In genomic region chr10:30387646-30388243, GRCh38 we compare ENCODE assay signal across 17 cellular contexts. TPM values are rescaled to one million over a fixed set of nuclear protein-coding genes. Genes with fewer than 3 reads are reported as not detected.
A peak's percentile ranks its signal among the peaks of the same experiment; 100 is the strongest.
DNase-seq lines count a peak whose midpoint lies in the region; ATAC-seq, FAIRE-seq and TF ChIP-seq lines count a peak whose summit lies in the region.
"Had no signal": no experiment of that assay in that cellular context is flagged by ENCODE, and none has a peak within 500 bp of the region (broad histone marks: within the 10 kb centered on the region; RNA-seq: fewer than 3 reads in every experiment).

No MANE protein-coding gene starts in this region.

- no peak for TF ChIP-seq RAD21 in HepG2 (CRISPR knock-in tag; IDR thresholded peaks at IDR 0.05)

- no peak overlapping the region for H3K4me3 ChIP-seq in HepG2 (replicated peaks in 1 of 3; ENCODE audit: insufficient read depth in 1 of 3, low read depth in 2 of 3, low read length in 3 of 3)
- no peak overlapping the region for H3K4me3 ChIP-seq in right lobe of liver
- H3K4me3 ChIP-seq in epithelial cell of proximal tubule (ENCODE audit: low read depth, low read length): no peak overlapping the region
- H3K4me3 ChIP-seq: A549, sigmoid colon, tibial artery had no signal

- H3K27ac ChIP-seq in HepG2 (ENCODE audit: extremely low read length, insufficient read depth, low read length): no peak overlapping the region
- H3K27ac ChIP-seq in right lobe of liver: no peak overlapping the region
- H3K27ac ChIP-seq: sigmoid colon, tibial artery had no signal

- intact Hi-C loops in HepG2 (cut with micrococcal nuclease; ENCODE audit: unreplicated experiment): no loop called here
- intact Hi-C loops in right lobe of liver (cut with DNase I): no loop called here

- H3K4me1 ChIP-seq in HepG2 (ENCODE audit: insufficient read depth, low read length) (peaks cover 57% of the 10 kb centered on the region), right lobe of liver (peaks cover 0 to 2% (median 0%) of the 10 kb centered on the region in 4 donors)
- H3K4me1 ChIP-seq: Caco-2 had no signal

- peaks cover 6% of the 10 kb centered on the region for H3K4me1 Mint-ChIP-seq in glutamatergic neuron (ENCODE audit: low read depth, unreplicated experiment)

- peak; percentile 58 for ATAC-seq in HepG2
- no peak for ATAC-seq in right lobe of liver
- ATAC-seq in GM21825 (IDR thresholded peaks at IDR 0.05; ENCODE audit: unreplicated experiment): no peak
- ATAC-seq: A549 had no signal

- H3K27me3 Mint-ChIP-seq in glutamatergic neuron (ENCODE audit: unreplicated experiment): peaks cover 5% of the 10 kb centered on the region

- no peaks in the 10 kb centered on the region for H3K9me3 Mint-ChIP-seq in glutamatergic neuron (ENCODE audit: unreplicated experiment)

- peak; percentile 26 for FAIRE-seq in HepG2 (lab: Jason Lieb, UNC)
- FAIRE-seq: A549 had no signal

- TF ChIP-seq CTCF in HepG2 (CRISPR knock-in tag; IDR thresholded peaks at IDR 0.05): peak; percentile 41; the same call in 1 of the 2 replicates
- TF ChIP-seq CTCF in right lobe of liver (IDR thresholded peaks at IDR 0.05): no peak
- peak; percentile 22 for TF ChIP-seq CTCF in epithelial cell of proximal tubule (conservative IDR thresholded peaks at IDR 0.05; ENCODE audit: low read depth, low read length)
- TF ChIP-seq CTCF in glutamatergic neuron (IDR thresholded peaks at IDR 0.05; ENCODE audit: partially characterized antibody, unreplicated experiment): no peak

- no peak overlapping the region for H3K27ac Mint-ChIP-seq in glutamatergic neuron (ENCODE audit: unreplicated experiment)

- in situ Hi-C loops in HepG2 (cut with HindIII; ENCODE audit: extremely low pct_ligation_motif_present, low pct_unique_long_range_greater_than_20kb): no loop called here

- DNase-seq in HepG2 (ENCODE audit: low spot score): peak; percentile 35
- no peak for DNase-seq in right lobe of liver
- peak; percentile 80 for DNase-seq in RPMI7951 (ENCODE audit: low read depth)
- DNase-seq in epithelial cell of proximal tubule (ENCODE audit: low read depth): no peak
- no peak for DNase-seq in activated CD8-positive, alpha-beta memory T cell treated with anti-CD3 and anti-CD28 coated beads, Interleukin-2, amount 50 U/mL, for 4 hours
- no peak for DNase-seq in glutamatergic neuron
- DNase-seq in NCI-H1694 treated with DMSO at 0.1 percent for 48 hours (lab: John Stamatoyannopoulos, UW): no peak
- DNase-seq: activated CD4-positive, alpha-beta T cell treated with anti-CD3 and anti-CD28 coated beads, Interleukin-2, amount 50 U/mL, for 4 hours; anterior cingulate cortex; Caco-2; NCI-H1436 treated with DMSO at 0.1 percent for 48 hours; NCI-H524; sigmoid colon; stimulated activated CD4-positive, alpha-beta T cell treated with anti-CD3 and anti-CD28 coated beads, Interleukin-4, amount 100 ng/mL, for 1 hour; tibial artery had no signal

- TF ChIP-seq POLR2A in HepG2 (IDR thresholded peaks at IDR 0.05; ENCODE audit: insufficient read depth in 1 of 2, low read depth in 2 of 2, low read length in 2 of 2): no peak
- no peak for TF ChIP-seq POLR2A in right lobe of liver (IDR thresholded peaks at IDR 0.05)

- POLR2A ChIA-PET in HepG2 (lab: Yijun Ruan, JAX): no interaction called here

- CTCF ChIA-PET in HepG2 (lab: Yijun Ruan, JAX; ENCODE audit: low intra/inter-chr PET ratio, low total read pairs): interaction anchor here (1.3 kb wide), 1 partner anchor 28 kb away, joined by 5 read pairs; no protein-coding TSS in a partner anchor

- H2AFZ ChIP-seq in HepG2 (ENCODE audit: low read length): no peak overlapping the region

- H3K9ac ChIP-seq in HepG2 (ENCODE audit: insufficient read depth, low read depth, low read length): no peak overlapping the region

- H4K20me1 ChIP-seq in HepG2 (ENCODE audit: insufficient read depth, low read length): no peaks in the 10 kb centered on the region

- peaks cover 0 to 8% of the 10 kb centered on the region in 2 experiments; a peak in 2 of 5 replicates for H3K27me3 ChIP-seq in HepG2 (ENCODE audit: control insufficient read depth in 1 of 2, insufficient read depth in 2 of 2, low read length in 2 of 2)
- no peaks in the 10 kb centered on the region for H3K27me3 ChIP-seq in right lobe of liver
- H3K27me3 ChIP-seq: sigmoid colon, tibial artery had no signal

- H3K4me2 ChIP-seq in HepG2 (ENCODE audit: low read depth, low read length): no peak overlapping the region
- H3K4me2 ChIP-seq: A549 had no signal

- H3K9me3 ChIP-seq in HepG2 (ENCODE audit: low read length) (no peaks in the 10 kb centered on the region), right lobe of liver (no peaks in the 10 kb centered on the region)
- H3K9me3 ChIP-seq: A549, Caco-2, sigmoid colon, tibial artery had no signal

- WGBS in HepG2 (ENCODE audit: low lambda C conversion rate): 3% methylated on average over 3 of the region's 3 CpGs
- 92% methylated on average over 2 of the region's 3 CpGs for WGBS in right lobe of liver (ENCODE audit: insufficient coverage, low coverage, low lambda C conversion rate, missing lambda C conversion rate)

- peaks cover 4% of the 10 kb centered on the region for H3K36me3 Mint-ChIP-seq in glutamatergic neuron (ENCODE audit: unreplicated experiment)

- no peaks in the 10 kb centered on the region for H3K79me2 ChIP-seq in HepG2 (ENCODE audit: insufficient read depth, low read length)

- H3K36me3 ChIP-seq in HepG2 (replicated peaks in 1 of 2; ENCODE audit: control insufficient read depth in 1 of 2, insufficient read depth in 2 of 2, low read length in 2 of 2) (no peaks in the 10 kb centered on the region), right lobe of liver (no peaks in the 10 kb centered on the region)
- H3K36me3 ChIP-seq: sigmoid colon, tibial artery had no signal

- TF ChIP-seq EP300 in HepG2 (IDR thresholded peaks at IDR 0.05; ENCODE audit: low read depth in 2 of 2, low read length in 2 of 2) (no peak), HepG2 (CRISPR knock-in tag; IDR thresholded peaks at IDR 0.05; ENCODE audit: borderline replicate concordance) (no peak)

- no peak overlapping the region for H3K4me3 Mint-ChIP-seq in glutamatergic neuron (ENCODE audit: unreplicated experiment)

- BruUV-seq in HepG2 (replicated peaks; lab: Mats Ljungman, UMichigan): no TSS peak

RNA-seq across cellular contexts. Expression of gene MTPAP, which starts 38.7 kb away (rescaled TPM):
- 31.0 and 42.4 TPM in 2 replicates for total RNA-seq in HepG2 (2016; rRNA removed; fragmentation: Illumina TruSeq; extraction: Trizol)
- total RNA-seq in HepG2 (2016; cell fraction: cytosol; rRNA removed; fragmentation: Illumina TruSeq; extraction: Trizol; ENCODE audit: low read depth): 19.8 and 20.0 TPM in 2 replicates
- 33.3 and 39.6 TPM in 2 replicates for total RNA-seq in HepG2 (2016; cell fraction: insoluble cytoplasmic fraction; rRNA removed; fragmentation: Illumina TruSeq; extraction: Trizol)
- total RNA-seq in HepG2 (2016; cell fraction: membrane; rRNA removed; fragmentation: Illumina TruSeq; extraction: Trizol): 40.8 and 45.4 TPM in 2 replicates
- total RNA-seq in HepG2 (2016; cell fraction: nucleus; rRNA removed; fragmentation: Illumina TruSeq; extraction: Trizol): 24.1 and 24.9 TPM in 2 replicates
- polyA plus RNA-seq in HepG2 (2011; rRNA removed): 9.4 and 10.0 TPM in 2 replicates
- 3.6 and 5.5 TPM in 2 replicates for polyA plus RNA-seq in HepG2 (2011; cell fraction: cytosol; rRNA removed)
- 4.6 and 6.1 TPM in 2 replicates for polyA plus RNA-seq in HepG2 (2011; cell fraction: nucleus; rRNA removed)
- polyA plus RNA-seq in HepG2 (2012): 13.2 and 15.9 TPM in 2 replicates
- polyA plus RNA-seq in HepG2 (2016; cell fraction: cytosol; fragmentation: Illumina TruSeq; extraction: Trizol; ENCODE audit: low read depth): 7.6 and 8.0 TPM in 2 replicates
- polyA plus RNA-seq in HepG2 (2016; cell fraction: insoluble cytoplasmic fraction; fragmentation: Illumina TruSeq; extraction: Trizol; ENCODE audit: low read depth): 20.6 and 21.5 TPM in 2 replicates
- 11.0 TPM in 2 replicates for polyA plus RNA-seq in HepG2 (2016; cell fraction: membrane; fragmentation: Illumina TruSeq; extraction: Trizol; ENCODE audit: low read depth)
- 26.2 and 26.7 TPM in 2 replicates for polyA plus RNA-seq in HepG2 (2016; cell fraction: nucleus; fragmentation: Illumina TruSeq; extraction: Trizol; ENCODE audit: insufficient read depth, low read depth)
- 1.9 and 8.7 TPM in 2 replicates for polyA minus RNA-seq in HepG2 (2011; rRNA and poly(A)+ RNA removed; ENCODE audit: low replicate concordance)
- polyA minus RNA-seq in HepG2 (2011; cell fraction: cytosol; rRNA and poly(A)+ RNA removed): 8.4 and 9.1 TPM in 2 replicates
- polyA minus RNA-seq in HepG2 (2011; cell fraction: nucleus; rRNA and poly(A)+ RNA removed): 9.8 and 14.2 TPM in 2 replicates
- 10 to 100 TPM in 4 of 6 experiments, 1 to 10 TPM in 2; 7.6 to 13.9 (median 11.9) TPM for total RNA-seq in right lobe of liver
- total RNA-seq in RPMI7951 (2014; rRNA removed; shearing (Covaris generic)): 19.5 and 31.8 TPM in 2 replicates
- 12.9 and 14.2 TPM in 2 replicates for total RNA-seq in epithelial cell of proximal tubule
- total RNA-seq in glutamatergic neuron (ENCODE audit: unreplicated experiment): 26.8 TPM

RNA-seq across cellular contexts. Expression of gene MAP3K8, which starts 46.2 kb away (rescaled TPM):
- total RNA-seq in HepG2 (2016; rRNA removed; fragmentation: Illumina TruSeq; extraction: Trizol): 19.3 and 21.8 TPM in 2 replicates
- 12.2 and 13.6 TPM in 2 replicates for total RNA-seq in HepG2 (2016; cell fraction: cytosol; rRNA removed; fragmentation: Illumina TruSeq; extraction: Trizol; ENCODE audit: low read depth)
- 18.0 and 21.2 TPM in 2 replicates for total RNA-seq in HepG2 (2016; cell fraction: insoluble cytoplasmic fraction; rRNA removed; fragmentation: Illumina TruSeq; extraction: Trizol)
- total RNA-seq in HepG2 (2016; cell fraction: membrane; rRNA removed; fragmentation: Illumina TruSeq; extraction: Trizol): 15.3 and 19.2 TPM in 2 replicates
- total RNA-seq in HepG2 (2016; cell fraction: nucleus; rRNA removed; fragmentation: Illumina TruSeq; extraction: Trizol): 22.1 and 23.1 TPM in 2 replicates
- polyA plus RNA-seq in HepG2 (2011; rRNA removed): 26.6 and 37.9 TPM in 2 replicates
- polyA plus RNA-seq in HepG2 (2011; cell fraction: cytosol; rRNA removed): 12.9 and 14.6 TPM in 2 replicates
- 26.9 and 27.5 TPM in 2 replicates for polyA plus RNA-seq in HepG2 (2011; cell fraction: nucleus; rRNA removed)
- polyA plus RNA-seq in HepG2 (2012): 11.2 and 14.3 TPM in 2 replicates
- polyA plus RNA-seq in HepG2 (2016; cell fraction: cytosol; fragmentation: Illumina TruSeq; extraction: Trizol; ENCODE audit: low read depth): 8.6 and 13.3 TPM in 2 replicates
- polyA plus RNA-seq in HepG2 (2016; cell fraction: insoluble cytoplasmic fraction; fragmentation: Illumina TruSeq; extraction: Trizol; ENCODE audit: low read depth): 15.6 and 17.9 TPM in 2 replicates
- 9.4 and 12.4 TPM in 2 replicates for polyA plus RNA-seq in HepG2 (2016; cell fraction: membrane; fragmentation: Illumina TruSeq; extraction: Trizol; ENCODE audit: low read depth)
- 41.0 and 46.6 TPM in 2 replicates for polyA plus RNA-seq in HepG2 (2016; cell fraction: nucleus; fragmentation: Illumina TruSeq; extraction: Trizol; ENCODE audit: insufficient read depth, low read depth)
- 15.0 and 17.4 TPM in 2 replicates for polyA minus RNA-seq in HepG2 (2011; rRNA and poly(A)+ RNA removed; ENCODE audit: low replicate concordance)
- polyA minus RNA-seq in HepG2 (2011; cell fraction: cytosol; rRNA and poly(A)+ RNA removed): 7.3 and 10.3 TPM in 2 replicates
- polyA minus RNA-seq in HepG2 (2011; cell fraction: nucleus; rRNA and poly(A)+ RNA removed): 30.6 and 31.2 TPM in 2 replicates
- total RNA-seq in right lobe of liver: 10 to 100 TPM in 1 of 6 experiments, 1 to 10 TPM in 5; 3.1 to 21.9 (median 6.1) TPM
- total RNA-seq in RPMI7951 (2014; rRNA removed; shearing (Covaris generic)): 3.9 and 5.4 TPM in 2 replicates
- 4.2 and 4.8 TPM in 2 replicates for total RNA-seq in epithelial cell of proximal tubule
- total RNA-seq in glutamatergic neuron (ENCODE audit: unreplicated experiment): 1.7 TPM

Comparison
In these comparisons a context has a peak if more than half of its experiments do, and no peak if none do; other contexts are left out.
1. DNase-seq: peak in HepG2 (single experiment) and RPMI7951 (single experiment); none in right lobe of liver (0 of 3), epithelial cell of proximal tubule (single experiment), activated CD8-positive, alpha-beta memory T cell treated with anti-CD3 and anti-CD28 coated beads, Interleukin-2, amount 50 U/mL, for 4 hours (single experiment), glutamatergic neuron (single experiment) and NCI-H1694 treated with DMSO at 0.1 percent for 48 hours (single experiment).
2. CTCF ChIP-seq: peak in HepG2 (single experiment) and epithelial cell of proximal tubule (single experiment); none in right lobe of liver (0 of 4) and glutamatergic neuron (single experiment).